Comparison of ENCODE assay signal across 17 cellular contexts in genomic region chr6:41604006-41604405, GRCh38. TPM values are rescaled to one million over a fixed set of nuclear protein-coding genes. Genes with fewer than 3 reads are reported as not detected.
DNase-seq lines count a peak whose midpoint lies in the region; ATAC-seq and TF ChIP-seq lines count a peak whose summit lies in the region.
"Had no signal": no experiment of that assay in that cellular context is flagged by ENCODE, and none has a peak within 500 bp of the region (broad histone marks: within the 10 kb centered on the region; RNA-seq: fewer than 3 reads in every experiment).

No MANE protein-coding gene starts in this region.

- H3K27me3 ChIP-seq in RWPE2 (ENCODE audit: insufficient read depth, poor library complexity, severe bottlenecking): no peaks in the 10 kb centered on the region
- no peaks in the 10 kb centered on the region for H3K27me3 ChIP-seq in hepatocyte
- no peaks in the 10 kb centered on the region for H3K27me3 ChIP-seq in esophagus muscularis mucosa
- H3K27me3 ChIP-seq: BLaER1 treated with 17β-estradiol and CSF1 and Interleukin-3, amounts not matched to agents 10 nM and 100 nM had no signal

- H3K9me2 ChIP-seq in hepatocyte (replicated peaks; ENCODE audit: insufficient read depth): no peaks in the 10 kb centered on the region

- TF ChIP-seq EP300 in esophagus muscularis mucosa (IDR thresholded peaks at IDR 0.05): no peak

- H2AFZ ChIP-seq in hepatocyte: no peak overlapping the region

- H3K27ac ChIP-seq in KOPT-K1 (ENCODE audit: low read depth, low read length, poor library complexity, severe bottlenecking) (peak overlapping the region; percentile 78), RWPE2 (ENCODE audit: poor library complexity, severe bottlenecking) (no peak overlapping the region), hepatocyte (no peak overlapping the region), esophagus muscularis mucosa (replicated peaks in 1 of 4) (no peak overlapping the region)
- H3K27ac ChIP-seq: BLaER1 treated with 17β-estradiol and CSF1 and Interleukin-3, amounts not matched to agents 10 nM and 100 nM; HL-60 had no signal

- ATAC-seq in RWPE2 (ENCODE audit: low read depth): no peak
- ATAC-seq: A549, K562 had no signal

- H3K79me2 ChIP-seq in hepatocyte: no peaks in the 10 kb centered on the region

- intact Hi-C loops in posterior vena cava (cut with DNase I): loop anchor here in 1 of 2 donors (5.0 kb wide), 1 partner anchor 438 kb away; no protein-coding TSS in a partner anchor
- intact Hi-C loops in esophagus muscularis mucosa (cut with DNase I): no loop called here
- intact Hi-C loops in CD14-positive monocyte (cut with micrococcal nuclease): loop anchor here (2.0 to 10.0 kb wide), 4 partner anchors 78 to 171 kb away; partner anchors contain the start of gene FRS3 (in 1 of the 2)

- TF ChIP-seq CTCF in RWPE2 (IDR thresholded peaks at IDR 0.05; ENCODE audit: poor library complexity, severe bottlenecking): no peak
- TF ChIP-seq CTCF in glutamatergic neuron (IDR thresholded peaks at IDR 0.05; ENCODE audit: partially characterized antibody, unreplicated experiment): no peak
- no peak for TF ChIP-seq CTCF in hepatocyte (IDR thresholded peaks at IDR 0.05; ENCODE audit: poor library complexity)
- TF ChIP-seq CTCF in esophagus muscularis mucosa (IDR thresholded peaks at IDR 0.05): no peak
- no peak for TF ChIP-seq CTCF in CD14-positive monocyte (IDR thresholded peaks at IDR 0.05)

- WGBS in hepatocyte (ENCODE audit: low lambda C conversion rate, missing lambda C conversion rate): 88% methylated on average over 5 of the region's 5 CpGs
- 86% methylated on average over 3 of the region's 5 CpGs for WGBS in esophagus muscularis mucosa

- H3K4me1 ChIP-seq in RWPE2 (ENCODE audit: insufficient read depth, poor library complexity, severe bottlenecking) (no peaks in the 10 kb centered on the region), hepatocyte (ENCODE audit: insufficient read depth) (peaks cover 19% of the 10 kb centered on the region), esophagus muscularis mucosa (peaks cover 3 to 20% (median 17%) of the 10 kb centered on the region in 4 donors)

- H3K4me3 ChIP-seq in RWPE2 (ENCODE audit: severe bottlenecking) (no peak overlapping the region), hepatocyte (no peak overlapping the region), esophagus muscularis mucosa (no peak overlapping the region)
- H3K4me3 ChIP-seq: BLaER1 treated with 17β-estradiol and CSF1 and Interleukin-3, amounts not matched to agents 10 nM and 100 nM; K562 had no signal

- peaks cover 11% of the 10 kb centered on the region for H3K27me3 Mint-ChIP-seq in glutamatergic neuron (ENCODE audit: unreplicated experiment)
- H3K27me3 Mint-ChIP-seq in CD14-positive monocyte (ENCODE audit: low read depth in 3 of 3): peaks cover 2 to 8% (median 6%) of the 10 kb centered on the region in 3 donors
- H3K27me3 Mint-ChIP-seq: CD4-positive, alpha-beta T cell had no signal

- H3K4me1 Mint-ChIP-seq in glutamatergic neuron (ENCODE audit: low read depth, unreplicated experiment): peaks cover 5% of the 10 kb centered on the region
- H3K4me1 Mint-ChIP-seq in CD14-positive monocyte: peaks cover 13% of the 10 kb centered on the region

- H3K9me3 Mint-ChIP-seq in glutamatergic neuron (ENCODE audit: unreplicated experiment) (peaks cover 1% of the 10 kb centered on the region), CD14-positive monocyte (no peaks in the 10 kb centered on the region)
- H3K9me3 Mint-ChIP-seq: CD4-positive, alpha-beta T cell had no signal

- TF ChIP-seq POLR2A in esophagus muscularis mucosa (IDR thresholded peaks at IDR 0.05; ENCODE audit: low read depth): no peak

- H4K20me1 ChIP-seq in hepatocyte (ENCODE audit: insufficient read depth, poor library complexity, severe bottlenecking): no peaks in the 10 kb centered on the region

- no peaks in the 10 kb centered on the region for H3K36me3 ChIP-seq in KOPT-K1 (ENCODE audit: insufficient read depth, low read length)
- H3K36me3 ChIP-seq in RWPE2 (ENCODE audit: low read depth): no peaks in the 10 kb centered on the region
- no peaks in the 10 kb centered on the region for H3K36me3 ChIP-seq in hepatocyte (replicated peaks; ENCODE audit: insufficient read depth, low read depth)
- peaks cover 3 to 14% (median 12%) of the 10 kb centered on the region in 4 donors for H3K36me3 ChIP-seq in esophagus muscularis mucosa

- DNase-seq in RWPE2 (ENCODE audit: low spot score): peak; percentile 23
- no peak for DNase-seq in glutamatergic neuron
- DNase-seq in posterior vena cava (ENCODE audit: low spot score): peak; percentile 59
- no peak for DNase-seq in hepatocyte (ENCODE audit: low spot score)
- no peak for DNase-seq in esophagus muscularis mucosa (ENCODE audit: extremely low spot score)
- DNase-seq in activated CD4-positive, alpha-beta T cell treated with anti-CD3 and anti-CD28 coated beads for 1 hour: no peak
- no peak for DNase-seq in CD14-positive monocyte (ENCODE audit: low spot score)
- DNase-seq: AML-193; CD4-positive, alpha-beta T cell; DND-41; GDM1; HCEC 1CT had no signal

- H3K27ac Mint-ChIP-seq in glutamatergic neuron (ENCODE audit: unreplicated experiment): peak overlapping the region; percentile 55
- no peak overlapping the region for H3K27ac Mint-ChIP-seq in CD14-positive monocyte
- H3K27ac Mint-ChIP-seq: CD4-positive, alpha-beta T cell had no signal

- H3K36me3 Mint-ChIP-seq in glutamatergic neuron (ENCODE audit: unreplicated experiment): no peaks in the 10 kb centered on the region
- H3K36me3 Mint-ChIP-seq in CD14-positive monocyte: peaks cover 2 to 12% of the 10 kb centered on the region in 2 donors

- H3K4me2 ChIP-seq in hepatocyte: no peak overlapping the region

- no peaks in the 10 kb centered on the region for H3K9me3 ChIP-seq in KOPT-K1 (ENCODE audit: insufficient read depth, low read length, poor library complexity, severe bottlenecking)
- no peaks in the 10 kb centered on the region for H3K9me3 ChIP-seq in RWPE2 (ENCODE audit: severe bottlenecking)
- no peaks in the 10 kb centered on the region for H3K9me3 ChIP-seq in hepatocyte (ENCODE audit: low read depth)
- H3K9me3 ChIP-seq in esophagus muscularis mucosa: no peaks in the 10 kb centered on the region
- H3K9me3 ChIP-seq: A549; BLaER1 treated with 17β-estradiol and CSF1 and Interleukin-3, amounts not matched to agents 10 nM and 100 nM had no signal

- H3K4me3 Mint-ChIP-seq in glutamatergic neuron (ENCODE audit: unreplicated experiment): no peak overlapping the region
- H3K4me3 Mint-ChIP-seq in CD14-positive monocyte: no peak overlapping the region
- H3K4me3 Mint-ChIP-seq: CD4-positive, alpha-beta T cell had no signal

RNA-seq across cellular contexts. Expression of gene MDFI, which starts 34.3 kb away (rescaled TPM):
- total RNA-seq in glutamatergic neuron (ENCODE audit: unreplicated experiment) (7.9 TPM), posterior vena cava (1 to 10 TPM; 5.4 to 6.5 TPM), hepatocyte (106 and 115 TPM in 2 replicates), esophagus muscularis mucosa (1 to 10 TPM in 3 of 4 donors, under 1 TPM in 1; 0.83 to 4.6 (median 3.5) TPM)
- polyA plus RNA-seq in hepatocyte (28.2 and 45.2 TPM in 2 replicates), CD14-positive monocyte (not detected)
- total RNA-seq: CD4-positive, alpha-beta T cell; K562 had no signal
- polyA plus RNA-seq: K562 had no signal

RNA-seq across cellular contexts. Expression of gene FOXP4, which starts 57.8 kb away (rescaled TPM):
- 27.9 TPM for total RNA-seq in glutamatergic neuron (ENCODE audit: unreplicated experiment)
- 10 to 100 TPM; 16.8 to 26.9 TPM for total RNA-seq in posterior vena cava
- total RNA-seq in hepatocyte: 18.0 and 24.3 TPM in 2 replicates
- 79.9 and 87.8 TPM in 2 replicates for polyA plus RNA-seq in hepatocyte
- total RNA-seq in esophagus muscularis mucosa: 10 to 100 TPM; 10.8 to 30.7 (median 17.7) TPM
- polyA plus RNA-seq in CD14-positive monocyte: under 1 TPM; 0.62 to 0.65 TPM

Comparison
In these comparisons a context has a peak if more than half of its experiments do, and no peak if none do; other contexts are left out.
1. DNase-seq: peak in RWPE2 (single experiment) and posterior vena cava (single experiment); none in glutamatergic neuron (single experiment), hepatocyte (single experiment), esophagus muscularis mucosa (single experiment), activated CD4-positive, alpha-beta T cell treated with anti-CD3 and anti-CD28 coated beads for 1 hour (single experiment) and CD14-positive monocyte (single experiment).
2. RNA of gene MDFI, which starts 34.3 kb away (total RNA-seq): 106 to 115 TPM in hepatocyte; 7.9 TPM in glutamatergic neuron (single experiment), 5.4 to 6.5 TPM in posterior vena cava and 0.83 to 4.6 TPM in esophagus muscularis mucosa; every median in the first group is over 10 times any median in the second.